ENCODE assay signal across 21 cellular contexts in the genomic region with DNA sequence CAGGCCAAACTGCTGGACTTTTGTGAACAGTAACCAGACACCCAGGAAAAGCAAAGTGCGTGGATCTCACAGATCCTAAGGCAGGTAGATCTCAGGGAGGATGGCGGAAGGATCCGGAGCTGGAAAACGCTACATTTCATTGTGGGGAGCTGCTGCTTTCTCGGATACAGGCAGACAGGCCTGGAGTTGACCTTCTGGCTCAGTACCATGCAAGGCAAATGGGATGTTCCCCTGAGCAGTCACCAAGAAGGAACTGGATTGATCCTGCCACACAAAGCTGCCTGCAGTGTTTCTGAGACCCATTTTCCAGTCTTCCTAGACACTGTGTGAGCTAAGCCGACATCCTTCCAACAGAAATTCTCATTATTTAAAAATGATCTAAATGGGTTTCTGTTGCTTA.
A peak's percentile ranks its signal among the peaks of the same experiment; 100 is the strongest.
DNase-seq lines count a peak whose midpoint lies in the region; ATAC-seq, FAIRE-seq and TF ChIP-seq lines count a peak whose summit lies in the region.
"Had no signal": no experiment of that assay in that cellular context is flagged by ENCODE, and none has a peak within 500 bp of the region (broad histone marks: within the 10 kb centered on the region; RNA-seq: fewer than 3 reads in every experiment).

No MANE protein-coding gene starts in this region.

- no peak overlapping the region for H2AFZ ChIP-seq in GM23248

- H3K9me3 ChIP-seq in GM23248 (ENCODE audit: low read depth) = no peaks in the 10 kb centered on the region
- H3K9me3 ChIP-seq in prostate gland = no peaks in the 10 kb centered on the region
- H3K9me3 ChIP-seq in kidney (ENCODE audit: control insufficient read depth in 1 of 2, low read length in 2 of 2) = no peaks in the 10 kb centered on the region
- H3K9me3 ChIP-seq: MG63, SJCRH30 had no signal

- H3K79me2 ChIP-seq in GM23248 (ENCODE audit: insufficient read depth) = peaks cover 86% of the 10 kb centered on the region

- H3K4me3 ChIP-seq in GM23248 = no peak overlapping the region
- H3K4me3 ChIP-seq in prostate gland = no peak overlapping the region
- no peak overlapping the region for H3K4me3 ChIP-seq in kidney (ENCODE audit: low read length in 2 of 2)
- H3K4me3 ChIP-seq: MG63, SJCRH30 had no signal

- no peak for FAIRE-seq in kidney (lab: Jason Lieb, UNC)

- peaks cover 43% of the 10 kb centered on the region for H3K4me1 Mint-ChIP-seq in WTC11
- H3K4me1 Mint-ChIP-seq: CD4-positive, alpha-beta memory T cell; memory B cell; stimulated activated naive B cell treated with anti-CD40 and anti-IgM and Interleukin-4, amounts not matched to agents 10 μg/mL and 1 μg/mL and 100 μg/mL, for 72 hours had no signal

- H3K9me2 ChIP-seq in GM23248 (ENCODE audit: insufficient read depth) = no peaks in the 10 kb centered on the region

- intact Hi-C loops in prostate gland (cut with DNase I) = no loop called here
- intact Hi-C loops in kidney (cut with DNase I) = loop anchor here (5.0 kb wide), 1 partner anchor 465 kb away; no protein-coding TSS in a partner anchor

- H3K27me3 ChIP-seq in GM23248 (replicated peaks; ENCODE audit: insufficient read depth) (no peaks in the 10 kb centered on the region), layer of hippocampus (ENCODE audit: control insufficient read depth, insufficient read depth, low read length) (no peaks in the 10 kb centered on the region), prostate gland (replicated peaks; ENCODE audit: insufficient read depth) (no peaks in the 10 kb centered on the region)
- H3K27me3 ChIP-seq: MG63, SJCRH30 had no signal

- peaks cover 13% of the 10 kb centered on the region for H3K4me1 ChIP-seq in GM23248 (ENCODE audit: insufficient read depth)
- peaks cover 9% of the 10 kb centered on the region for H3K4me1 ChIP-seq in prostate gland (replicated peaks)
- peaks cover 0 to 13% of the 10 kb centered on the region in 2 donors for H3K4me1 ChIP-seq in kidney (ENCODE audit: control insufficient read depth in 1 of 2, insufficient read depth in 1 of 2, low read depth in 1 of 2, low read length in 2 of 2)
- H3K4me1 ChIP-seq: SJCRH30 had no signal

- H3K27ac Mint-ChIP-seq in WTC11 = peak overlapping the region; percentile 84
- H3K27ac Mint-ChIP-seq: CD4-positive, alpha-beta memory T cell; memory B cell; stimulated activated naive B cell treated with anti-CD40 and anti-IgM and Interleukin-4, amounts not matched to agents 10 μg/mL and 1 μg/mL and 100 μg/mL, for 72 hours had no signal

- CTCF ChIA-PET in WTC11 (lab: Charles Lee) = interaction anchor here (0.8 to 3.9 kb wide), 3 partner anchors 14 to 54 kb away, joined by 3 to 15 read pairs (median 10); no protein-coding TSS in a partner anchor

- POLR2A ChIA-PET in WTC11 (lab: Charles Lee) = interaction anchor here (0.6 kb wide), 1 partner anchor 153 kb away, joined by 10 read pairs; no protein-coding TSS in a partner anchor

- 33 to 39% methylated on average over 6 of the region's 6 CpGs for WGBS in GM23248 (ENCODE audit: low coverage in 1 of 2, low lambda C conversion rate in 2 of 2, missing lambda C conversion rate in 2 of 2), 2 experiments
- WGBS in prostate gland = 64% methylated on average over 6 of the region's 6 CpGs

- H3K27ac ChIP-seq in GM23248 (peak overlapping the region; percentile 69), layer of hippocampus (ENCODE audit: low read depth, low read length) (peak overlapping the region; percentile 66), prostate gland (peak overlapping the region; percentile 69 to 80), kidney (ENCODE audit: low read depth in 2 of 2, low read length in 2 of 2) (peak overlapping the region in 1 of 2 donors; percentile 8)
- H3K27ac ChIP-seq: SJCRH30 had no signal

- no peak for TF ChIP-seq CTCF in WTC11 (IDR thresholded peaks at IDR 0.05)
- no peak for TF ChIP-seq CTCF in prostate gland (IDR thresholded peaks at IDR 0.05)
- no peak for TF ChIP-seq CTCF in kidney (IDR thresholded peaks at IDR 0.05; ENCODE audit: borderline replicate concordance, extremely low read depth, insufficient read depth)
- TF ChIP-seq CTCF in omental fat pad (IDR thresholded peaks at IDR 0.05) = no peak

- in situ Hi-C loops in GM23248 (cut with MboI) = no loop called here

- H3K9me3 Mint-ChIP-seq in WTC11 = no peaks in the 10 kb centered on the region
- H3K9me3 Mint-ChIP-seq: CD4-positive, alpha-beta memory T cell; memory B cell; stimulated activated naive B cell treated with anti-CD40 and anti-IgM and Interleukin-4, amounts not matched to agents 10 μg/mL and 1 μg/mL and 100 μg/mL, for 72 hours had no signal

- no peak for ATAC-seq in WTC11
- ATAC-seq in omental fat pad (ENCODE audit: low FRiP score) = no peak
- ATAC-seq: HCT116; stimulated activated naive B cell treated with anti-CD40 and anti-IgM and Interleukin-4, amounts not matched to agents 10 μg/mL and 1 μg/mL and 100 μg/mL, for 72 hours had no signal

- no peaks in the 10 kb centered on the region for H3F3A ChIP-seq in GM23248 (ENCODE audit: insufficient read depth)

- no peak overlapping the region for H3K4me3 Mint-ChIP-seq in WTC11
- H3K4me3 Mint-ChIP-seq: CD4-positive, alpha-beta memory T cell; memory B cell; stimulated activated naive B cell treated with anti-CD40 and anti-IgM and Interleukin-4, amounts not matched to agents 10 μg/mL and 1 μg/mL and 100 μg/mL, for 72 hours had no signal

- TF ChIP-seq POLR2A in prostate gland (IDR thresholded peaks at IDR 0.05) = no peak

- no peaks in the 10 kb centered on the region for H4K20me1 ChIP-seq in GM23248 (ENCODE audit: insufficient read depth)

- no peaks in the 10 kb centered on the region for H3K27me3 Mint-ChIP-seq in WTC11 (ENCODE audit: low read depth)
- H3K27me3 Mint-ChIP-seq: stimulated activated naive B cell treated with anti-CD40 and anti-IgM and Interleukin-4, amounts not matched to agents 10 μg/mL and 1 μg/mL and 100 μg/mL, for 72 hours had no signal

- H3K36me3 Mint-ChIP-seq in WTC11 = peaks cover 16% of the 10 kb centered on the region
- H3K36me3 Mint-ChIP-seq: CD4-positive, alpha-beta memory T cell; memory B cell; stimulated activated naive B cell treated with anti-CD40 and anti-IgM and Interleukin-4, amounts not matched to agents 10 μg/mL and 1 μg/mL and 100 μg/mL, for 72 hours had no signal

- H3K9ac ChIP-seq in GM23248 = peak overlapping the region; percentile 56
- no peak overlapping the region for H3K9ac ChIP-seq in kidney (ENCODE audit: low read length in 2 of 2)

- H3K36me3 ChIP-seq in GM23248 (ENCODE audit: low read depth) (no peaks in the 10 kb centered on the region), prostate gland (no peaks in the 10 kb centered on the region), kidney (ENCODE audit: control insufficient read depth in 1 of 2, insufficient read depth in 2 of 2, low read length in 2 of 2) (peaks cover 7 to 19% of the 10 kb centered on the region in 2 donors)
- H3K36me3 ChIP-seq: SJCRH30 had no signal

- H3K4me2 ChIP-seq in GM23248 (ENCODE audit: unreplicated experiment) = no peak overlapping the region

- DNase-seq in GM23248 = no peak
- DNase-seq in WTC11 (ENCODE audit: low spot score) = no peak
- no peak for DNase-seq in prostate gland (ENCODE audit: low spot score)
- no peak for DNase-seq in kidney
- no peak for DNase-seq in omental fat pad (ENCODE audit: low spot score)
- no peak for DNase-seq in stimulated activated naive CD4-positive, alpha-beta T cell (lab: John Stamatoyannopoulos, UW)
- no peak for DNase-seq in amygdala (lab: John Stamatoyannopoulos, UW)
- DNase-seq: activated CD4-positive, alpha-beta T cell treated with anti-CD3 and anti-CD28 coated beads for 4 hours; activated naive CD4-positive, alpha-beta T cell treated with Interleukin-2 at 50 U/mL for 16 hours; CD4-positive, alpha-beta memory T cell; DND-41; MG63; NCI-H1694; NCI-H510A; occipital lobe; SJCRH30; stimulated activated CD4-positive, alpha-beta T cell treated with anti-CD3 and anti-CD28 coated beads, Interleukin-12 subunit alpha, Interleukin-12 subunit beta, amount 100 ng/mL, for 4 hours; stimulated activated naive B cell treated with anti-CD40 and anti-IgM and Interleukin-4, amounts not matched to agents 10 μg/mL and 1 μg/mL and 100 μg/mL, for 72 hours had no signal

TF ChIP-seq in WTC11, 78 proteins besides CTCF, POLR2A, EP300 and RAD21:
- TF ChIP-seq, protein P1, sequence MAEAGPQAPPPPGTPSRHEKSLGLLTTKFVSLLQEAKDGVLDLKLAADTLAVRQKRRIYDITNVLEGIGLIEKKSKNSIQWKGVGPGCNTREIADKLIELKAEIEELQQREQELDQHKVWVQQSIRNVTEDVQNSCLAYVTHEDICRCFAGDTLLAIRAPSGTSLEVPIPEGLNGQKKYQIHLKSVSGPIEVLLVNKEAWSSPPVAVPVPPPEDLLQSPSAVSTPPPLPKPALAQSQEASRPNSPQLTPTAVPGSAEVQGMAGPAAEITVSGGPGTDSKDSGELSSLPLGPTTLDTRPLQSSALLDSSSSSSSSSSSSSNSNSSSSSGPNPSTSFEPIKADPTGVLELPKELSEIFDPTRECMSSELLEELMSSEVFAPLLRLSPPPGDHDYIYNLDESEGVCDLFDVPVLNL (CRISPR knock-in tag; IDR thresholded peaks at IDR 0.05; ENCODE audit: borderline replicate concordance, low read depth) = no peak
- TF ChIP-seq, protein P2, sequence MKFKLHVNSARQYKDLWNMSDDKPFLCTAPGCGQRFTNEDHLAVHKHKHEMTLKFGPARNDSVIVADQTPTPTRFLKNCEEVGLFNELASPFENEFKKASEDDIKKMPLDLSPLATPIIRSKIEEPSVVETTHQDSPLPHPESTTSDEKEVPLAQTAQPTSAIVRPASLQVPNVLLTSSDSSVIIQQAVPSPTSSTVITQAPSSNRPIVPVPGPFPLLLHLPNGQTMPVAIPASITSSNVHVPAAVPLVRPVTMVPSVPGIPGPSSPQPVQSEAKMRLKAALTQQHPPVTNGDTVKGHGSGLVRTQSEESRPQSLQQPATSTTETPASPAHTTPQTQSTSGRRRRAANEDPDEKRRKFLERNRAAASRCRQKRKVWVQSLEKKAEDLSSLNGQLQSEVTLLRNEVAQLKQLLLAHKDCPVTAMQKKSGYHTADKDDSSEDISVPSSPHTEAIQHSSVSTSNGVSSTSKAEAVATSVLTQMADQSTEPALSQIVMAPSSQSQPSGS (CRISPR knock-in tag; IDR thresholded peaks at IDR 0.05; ENCODE audit: borderline replicate concordance, low read depth) = no peak
